Comparison of ENCODE assay signal across 20 cellular contexts in the genomic region with DNA sequence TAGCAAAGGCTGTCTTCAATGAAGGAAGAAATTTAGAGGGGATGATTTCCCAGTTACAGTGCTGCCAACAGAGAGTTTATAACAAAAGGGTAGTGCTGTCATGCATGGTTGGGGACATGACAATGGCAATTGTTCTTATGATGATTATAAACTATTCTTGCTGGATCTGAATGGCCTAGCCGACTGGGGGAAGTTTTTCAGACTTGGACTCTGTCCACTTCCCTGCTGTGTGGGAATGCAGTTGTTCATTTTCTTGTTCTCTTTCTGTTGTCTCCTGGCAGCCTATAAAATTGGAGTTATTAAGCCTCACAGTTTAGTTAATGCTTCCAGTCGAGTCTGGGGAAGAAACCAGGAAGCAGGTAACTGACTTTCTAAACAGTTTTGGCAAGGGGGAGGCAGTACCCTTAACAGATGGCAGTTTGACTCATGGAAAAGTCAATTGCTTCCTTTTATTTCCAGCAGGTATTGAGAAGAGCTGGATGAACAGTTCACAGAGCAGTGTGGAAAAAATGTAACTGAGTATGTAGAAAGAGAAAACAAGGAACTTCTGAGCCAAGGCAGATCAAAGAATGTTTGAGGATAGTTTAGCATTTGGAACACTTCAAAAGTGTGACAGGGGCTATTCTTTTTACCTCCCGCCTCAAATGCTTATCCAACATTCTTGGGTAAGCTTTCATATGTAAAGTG.
DNase-seq lines count a peak whose midpoint lies in the region; ATAC-seq and TF ChIP-seq lines count a peak whose summit lies in the region.
"Had no signal": no experiment of that assay in that cellular context is flagged by ENCODE, and none has a peak within 500 bp of the region (broad histone marks: within the 10 kb centered on the region; RNA-seq: fewer than 3 reads in every experiment).

No MANE protein-coding gene starts in this region.

- BruUV-seq in MCF 10A (replicated peaks; lab: Mats Ljungman, UMichigan): no TSS peak

- H3K36me3 ChIP-seq in breast epithelium (no peaks in the 10 kb centered on the region), brain microvascular endothelial cell (replicated peaks) (no peaks in the 10 kb centered on the region)
- H3K36me3 ChIP-seq: cardiac muscle cell, Peyer's patch had no signal

- in situ Hi-C loops in brain microvascular endothelial cell (cut with HindIII; ENCODE audit: low pct_ligation_motif_present, low sequenced_read_pairs): no loop called here

- no peak for DNase-seq in MCF 10A (ENCODE audit: unreplicated experiment)
- DNase-seq in breast epithelium (ENCODE audit: low spot score in 2 of 2): no peak
- peak; percentile 27 for DNase-seq in brain microvascular endothelial cell
- DNase-seq in myocyte (ENCODE audit: low read depth): peak; percentile 59
- no peak for DNase-seq in natural killer cell
- no peak for DNase-seq in OCI-M2 (lab: John Stamatoyannopoulos, UW; ENCODE audit: unreplicated experiment)
- DNase-seq: ACHN; activated CD4-positive, alpha-beta T cell treated with anti-CD3 and anti-CD28 coated beads, Interleukin-2, amount 50 U/mL, for 4 hours; activated naive CD4-positive, alpha-beta T cell treated with anti-CD3 and anti-CD28 coated beads, Interleukin-2, amount 50 U/mL, for 16 hours; activated T-cell treated with anti-CD3 and anti-CD28 coated beads, Interleukin-2, amount 50 U/mL, for 1 hour; CD8-positive, alpha-beta T cell; effector CD8-positive, alpha-beta T cell; H7; NCI-H526 treated with DMSO at 0.1 percent for 48 hours; Peyer's patch; stimulated activated naive CD8-positive, alpha-beta T cell treated with anti-CD3 and anti-CD28 coated beads, Interleukin-15, amount 100 ng/mL, for 72 hours had no signal

- H3K4me1 Mint-ChIP-seq in MCF 10A (ENCODE audit: insufficient read depth, unreplicated experiment): peaks cover 18% of the 10 kb centered on the region
- H3K4me1 Mint-ChIP-seq in natural killer cell: no peaks in the 10 kb centered on the region
- H3K4me1 Mint-ChIP-seq: stimulated activated naive CD8-positive, alpha-beta T cell treated with anti-CD3 and anti-CD28 coated beads, Interleukin-15, amount 100 ng/mL, for 72 hours had no signal

- H3K27ac ChIP-seq in breast epithelium: no peak overlapping the region
- no peak overlapping the region for H3K27ac ChIP-seq in brain microvascular endothelial cell
- H3K27ac ChIP-seq: cardiac muscle cell, Peyer's patch had no signal

- H3K4me3 ChIP-seq in breast epithelium (no peak overlapping the region), brain microvascular endothelial cell (ENCODE audit: low read depth, low read length) (no peak overlapping the region)
- H3K4me3 ChIP-seq: cardiac muscle cell, GM12878, Peyer's patch had no signal

- POLR2A ChIA-PET in MCF 10A (lab: Yijun Ruan, JAX): no interaction called here

- CTCF ChIA-PET in MCF 10A (lab: Yijun Ruan, JAX): interaction anchor here (0.6 to 0.9 kb wide), 3 partner anchors 10 to 82 kb away, joined by 3 read pairs; no protein-coding TSS in a partner anchor

- ATAC-seq in HG03280 (IDR thresholded peaks at IDR 0.05; ENCODE audit: unreplicated experiment) (no peak), natural killer cell (no peak), GM21786 (IDR thresholded peaks at IDR 0.05; ENCODE audit: unreplicated experiment) (no peak)
- ATAC-seq: CD8-positive, alpha-beta T cell; GM12878; stimulated activated naive CD8-positive, alpha-beta T cell treated with anti-CD3 and anti-CD28 coated beads, Interleukin-15, amount 100 ng/mL, for 72 hours had no signal

- H3K27me3 Mint-ChIP-seq in MCF 10A (ENCODE audit: insufficient read depth, unreplicated experiment) (no peaks in the 10 kb centered on the region), natural killer cell (ENCODE audit: low read depth in 2 of 2) (no peaks in the 10 kb centered on the region)
- H3K27me3 Mint-ChIP-seq: stimulated activated naive CD8-positive, alpha-beta T cell treated with anti-CD3 and anti-CD28 coated beads, Interleukin-15, amount 100 ng/mL, for 72 hours had no signal

- no peaks in the 10 kb centered on the region for H3K9me3 ChIP-seq in breast epithelium
- H3K9me3 ChIP-seq: Peyer's patch had no signal

- no peak for TF ChIP-seq POLR2A in breast epithelium (IDR thresholded peaks at IDR 0.05)

- no peaks in the 10 kb centered on the region for H3K27me3 ChIP-seq in breast epithelium
- H3K27me3 ChIP-seq in brain microvascular endothelial cell (replicated peaks): no peaks in the 10 kb centered on the region
- H3K27me3 ChIP-seq: cardiac muscle cell, Peyer's patch had no signal

- H3K36me3 Mint-ChIP-seq in MCF 10A (ENCODE audit: insufficient read depth, unreplicated experiment) (no peaks in the 10 kb centered on the region), natural killer cell (no peaks in the 10 kb centered on the region)
- H3K36me3 Mint-ChIP-seq: CD8-positive, alpha-beta T cell had no signal

- no peaks in the 10 kb centered on the region for H3K4me1 ChIP-seq in breast epithelium
- H3K4me1 ChIP-seq: Peyer's patch had no signal

- no peaks in the 10 kb centered on the region for H3K9me3 Mint-ChIP-seq in MCF 10A (ENCODE audit: unreplicated experiment)
- H3K9me3 Mint-ChIP-seq in natural killer cell: peaks cover 9 to 33% of the 10 kb centered on the region in 2 donors

- H3K4me3 Mint-ChIP-seq in MCF 10A (ENCODE audit: unreplicated experiment): no peak overlapping the region
- no peak overlapping the region for H3K4me3 Mint-ChIP-seq in natural killer cell
- H3K4me3 Mint-ChIP-seq: CD8-positive, alpha-beta T cell; stimulated activated naive CD8-positive, alpha-beta T cell treated with anti-CD3 and anti-CD28 coated beads, Interleukin-15, amount 100 ng/mL, for 72 hours had no signal

- intact Hi-C loops in MCF 10A (cut with micrococcal nuclease): no loop called here
- intact Hi-C loops in breast epithelium (cut with DNase I; ENCODE audit: low total_unique reads): no loop called here
- intact Hi-C loops in natural killer cell (cut with micrococcal nuclease): no loop called here

- TF ChIP-seq CTCF in MCF 10A (IDR thresholded peaks at IDR 0.05; ENCODE audit: unreplicated experiment) (no peak), breast epithelium (IDR thresholded peaks at IDR 0.05) (no peak), brain microvascular endothelial cell (IDR thresholded peaks at IDR 0.05; ENCODE audit: low read depth, low read length, missing control alignments) (no peak), natural killer cell (IDR thresholded peaks at IDR 0.05) (no peak)

- H3K27ac Mint-ChIP-seq in MCF 10A (ENCODE audit: low read depth, unreplicated experiment) (peak overlapping the region; percentile 85), natural killer cell (no peak overlapping the region)
- H3K27ac Mint-ChIP-seq: CD8-positive, alpha-beta T cell; stimulated activated naive CD8-positive, alpha-beta T cell treated with anti-CD3 and anti-CD28 coated beads, Interleukin-15, amount 100 ng/mL, for 72 hours had no signal

Comparison
In these comparisons a context has a peak if more than half of its experiments do, and no peak if none do; other contexts are left out.
1. DNase-seq: peak in brain microvascular endothelial cell (single experiment) and myocyte (single experiment); none in MCF 10A (single experiment), breast epithelium (0 of 2), natural killer cell (single experiment) and OCI-M2 (single experiment).